ENCODE assay signal across 20 cellular contexts in genomic region chr13:109998030-109998429, GRCh38.
DNase-seq lines count a peak whose midpoint lies in the region; ATAC-seq and TF ChIP-seq lines count a peak whose summit lies in the region.
"Had no signal": no experiment of that assay in that cellular context is flagged by ENCODE, and none has a peak within 500 bp of the region (broad histone marks: within the 10 kb centered on the region; RNA-seq: fewer than 3 reads in every experiment).

No MANE protein-coding gene starts in this region.

- peaks cover 22% of the 10 kb centered on the region for H3K4me1 Mint-ChIP-seq in nephron progenitor cell
- H3K4me1 Mint-ChIP-seq: IgD-negative memory B cell had no signal

- H3K4me3 Mint-ChIP-seq in nephron progenitor cell = no peak overlapping the region
- H3K4me3 Mint-ChIP-seq: CD4-positive, alpha-beta T cell; IgD-negative memory B cell had no signal

- TF ChIP-seq CTCF in nephron progenitor cell (IDR thresholded peaks at IDR 0.05) = no peak

- intact Hi-C loops in Right ventricle myocardium superior (cut with DNase I) = no loop called here
- intact Hi-C loops in cardiac septum (cut with DNase I) = no loop called here

- H3K36me3 Mint-ChIP-seq in nephron progenitor cell (ENCODE audit: low read depth) = no peaks in the 10 kb centered on the region
- H3K36me3 Mint-ChIP-seq: IgD-negative memory B cell had no signal

- peaks cover 25% of the 10 kb centered on the region for H3K27me3 Mint-ChIP-seq in nephron progenitor cell (ENCODE audit: low read depth, poor library complexity)
- H3K27me3 Mint-ChIP-seq: IgD-negative memory B cell had no signal

- peak overlapping the region; percentile 24 for H3K27ac Mint-ChIP-seq in nephron progenitor cell
- H3K27ac Mint-ChIP-seq: CD4-positive, alpha-beta T cell; IgD-negative memory B cell had no signal

- ATAC-seq in Right ventricle myocardium superior (ENCODE audit: poor library complexity) = peak; percentile 59

- peaks cover 11% of the 10 kb centered on the region for H3K9me3 Mint-ChIP-seq in nephron progenitor cell
- H3K9me3 Mint-ChIP-seq: CD4-positive, alpha-beta T cell had no signal

- no peak for DNase-seq in Right ventricle myocardium superior
- no peak for DNase-seq in cardiac septum (ENCODE audit: low spot score)
- DNase-seq in NCI-H226 = peak; percentile 40
- peak; percentile 52 for DNase-seq in amniotic epithelial cell (ENCODE audit: low read depth)
- DNase-seq in nephron progenitor cell = no peak
- DNase-seq in hepatic stellate cell (ENCODE audit: low spot score) = no peak
- no peak for DNase-seq in glomerular visceral epithelial cell (ENCODE audit: extremely low spot score)
- no peak for DNase-seq in NCI-H446 treated with DMSO at 0.1 percent for 48 hours (lab: John Stamatoyannopoulos, UW)
- DNase-seq: AML-193; CD4-positive, alpha-beta T cell; NCI-H1092; NCI-H1417 treated with DMSO at 0.1 percent for 48 hours; NCI-H1694 treated with DMSO at 0.1 percent for 48 hours; NCI-H2081; NCI-H345; NCI-H524 treated with DMSO at 0.1 percent for 48 hours; NCI-H774; SIG-M5; SW 1271 had no signal

Comparison
In these comparisons a context has a peak if more than half of its experiments do, and no peak if none do; other contexts are left out.
1. DNase-seq: peak in NCI-H226 (single experiment) and amniotic epithelial cell (single experiment); none in Right ventricle myocardium superior (single experiment), cardiac septum (single experiment), nephron progenitor cell (single experiment), hepatic stellate cell (single experiment), glomerular visceral epithelial cell (single experiment) and NCI-H446 treated with DMSO at 0.1 percent for 48 hours (single experiment).